Comparison of ENCODE assay signal across 26 cellular contexts in genomic region chr17:69059458-69060205, GRCh38. TPM values are rescaled to one million over a fixed set of nuclear protein-coding genes. Genes with fewer than 3 reads are reported as not detected.
DNase-seq lines count a peak whose midpoint lies in the region; ATAC-seq and TF ChIP-seq lines count a peak whose summit lies in the region.
"Had no signal": no experiment of that assay in that cellular context is flagged by ENCODE, and none has a peak within 500 bp of the region (broad histone marks: within the 10 kb centered on the region; RNA-seq: fewer than 3 reads in every experiment).

No MANE protein-coding gene starts in this region.

- H3K27me3 Mint-ChIP-seq in natural killer cell (ENCODE audit: low read depth in 2 of 2): no peaks in the 10 kb centered on the region
- no peaks in the 10 kb centered on the region for H3K27me3 Mint-ChIP-seq in natural killer cell treated with Interleukin-12 subunit alpha and Interleukin-12 subunit beta and Interleukin-15 and Interleukin-18, amount 100 ng/mL, for 72 hours
- H3K27me3 Mint-ChIP-seq: activated B cell treated with CpG ODN at 0.5 μM for 24 hours had no signal

- H3K9me3 Mint-ChIP-seq in natural killer cell: peaks cover 0 to 4% of the 10 kb centered on the region in 2 donors
- H3K9me3 Mint-ChIP-seq in natural killer cell treated with Interleukin-12 subunit alpha and Interleukin-12 subunit beta and Interleukin-15 and Interleukin-18, amount 100 ng/mL, for 72 hours: peaks cover 4% of the 10 kb centered on the region

- no peaks in the 10 kb centered on the region for H3K27me3 ChIP-seq in gastroesophageal sphincter
- H3K27me3 ChIP-seq: dorsolateral prefrontal cortex, esophagus squamous epithelium, MG63, pancreas had no signal

- peak overlapping the region; percentile 43 to 89 for H3K27ac Mint-ChIP-seq in natural killer cell
- peak overlapping the region in 1 of 2 donors; percentile 66 for H3K27ac Mint-ChIP-seq in natural killer cell treated with Interleukin-12 subunit alpha and Interleukin-12 subunit beta and Interleukin-15 and Interleukin-18, amount 100 ng/mL, for 72 hours
- H3K27ac Mint-ChIP-seq: activated B cell treated with CpG ODN at 0.5 μM for 24 hours; activated naive CD8-positive, alpha-beta T cell treated with anti-CD3 and anti-CD28 coated beads for 36 hours; CD8-positive, alpha-beta memory T cell; T-helper 2 cell treated with Interferon-gamma antibody and Interleukin-4, amounts not matched to agents 5 μg/mL and 100 μg/mL, for 36 hours had no signal

- peaks cover 0 to 13% (median 0%) of the 10 kb centered on the region in 3 donors for H3K4me1 ChIP-seq in gastroesophageal sphincter
- H3K4me1 ChIP-seq: pancreas had no signal

- no peak for TF ChIP-seq CTCF in natural killer cell (IDR thresholded peaks at IDR 0.05)
- TF ChIP-seq CTCF in gastroesophageal sphincter (IDR thresholded peaks at IDR 0.05): no peak

- no peaks in the 10 kb centered on the region for H3K36me3 Mint-ChIP-seq in natural killer cell
- H3K36me3 Mint-ChIP-seq in natural killer cell treated with Interleukin-12 subunit alpha and Interleukin-12 subunit beta and Interleukin-15 and Interleukin-18, amount 100 ng/mL, for 72 hours: no peaks in the 10 kb centered on the region
- H3K36me3 Mint-ChIP-seq: activated naive CD8-positive, alpha-beta T cell treated with anti-CD3 and anti-CD28 coated beads for 36 hours had no signal

- intact Hi-C loops in natural killer cell (cut with micrococcal nuclease) (no loop called here), sciatic nerve (cut with DNase I) (no loop called here)

- DNase-seq in natural killer cell: no peak
- no peak for DNase-seq in natural killer cell treated with Interleukin-12 subunit alpha and Interleukin-12 subunit beta and Interleukin-15 and Interleukin-18, amount 100 ng/mL, for 72 hours (ENCODE audit: low spot score)
- no peak for DNase-seq in sciatic nerve (ENCODE audit: low spot score)
- no peak for DNase-seq in activated naive CD4-positive, alpha-beta T cell (lab: John Stamatoyannopoulos, UW)
- DNase-seq in glomerular visceral epithelial cell (ENCODE audit: extremely low spot score): no peak
- DNase-seq: activated B cell treated with CpG ODN at 0.5 μM for 24 hours; activated naive CD8-positive, alpha-beta T cell treated with anti-CD3 and anti-CD28 coated beads for 36 hours; CD8-positive, alpha-beta memory T cell; DMS79 treated with DMSO at 0.1 percent for 48 hours; dorsolateral prefrontal cortex; esophagus squamous epithelium; MG63; NCI-H1694; NCI-H2227 treated with DMSO at 0.1 percent for 48 hours; pancreas; PC-9; small intestine; stimulated activated CD4-positive, alpha-beta T cell treated with anti-CD3 and anti-CD28 coated beads, Interleukin-4, amount 100 ng/mL, for 24 hours; substantia nigra had no signal

- peak overlapping the region; percentile 4 to 25 for H3K4me3 ChIP-seq in gastroesophageal sphincter
- H3K4me3 ChIP-seq: MG63, pancreas, PC-9 had no signal

- peak overlapping the region; percentile 55 for H3K4me3 Mint-ChIP-seq in natural killer cell
- H3K4me3 Mint-ChIP-seq in natural killer cell treated with Interleukin-12 subunit alpha and Interleukin-12 subunit beta and Interleukin-15 and Interleukin-18, amount 100 ng/mL, for 72 hours: no peak overlapping the region
- H3K4me3 Mint-ChIP-seq: activated B cell treated with CpG ODN at 0.5 μM for 24 hours; activated naive CD8-positive, alpha-beta T cell treated with anti-CD3 and anti-CD28 coated beads for 36 hours; CD8-positive, alpha-beta memory T cell; T-helper 2 cell treated with Interferon-gamma antibody and Interleukin-4, amounts not matched to agents 5 μg/mL and 100 μg/mL, for 36 hours had no signal

- H3K27ac ChIP-seq in gastroesophageal sphincter: peak overlapping the region; percentile 30 to 36 (median 36)
- H3K27ac ChIP-seq: PC-9 had no signal

- H3K9me3 ChIP-seq in gastroesophageal sphincter: peaks cover 0 to 10% (median 0%) of the 10 kb centered on the region in 3 donors
- H3K9me3 ChIP-seq: esophagus squamous epithelium, MG63, pancreas had no signal

- TF ChIP-seq EP300 in gastroesophageal sphincter (IDR thresholded peaks at IDR 0.05): no peak

- WGBS in gastroesophageal sphincter (ENCODE audit: low coverage in 1 of 2), 2 donors: 36 to 38% methylated on average over 8 of the region's 8 CpGs

- no peak for TF ChIP-seq POLR2A in gastroesophageal sphincter (IDR thresholded peaks at IDR 0.05)

- H3K4me1 Mint-ChIP-seq in natural killer cell: peaks cover 21 to 34% of the 10 kb centered on the region in 2 donors
- H3K4me1 Mint-ChIP-seq in natural killer cell treated with Interleukin-12 subunit alpha and Interleukin-12 subunit beta and Interleukin-15 and Interleukin-18, amount 100 ng/mL, for 72 hours (ENCODE audit: low read depth in 2 of 2): peaks cover 8 to 20% of the 10 kb centered on the region in 2 donors
- H3K4me1 Mint-ChIP-seq: activated naive CD8-positive, alpha-beta T cell treated with anti-CD3 and anti-CD28 coated beads for 36 hours; CD8-positive, alpha-beta memory T cell had no signal

- H3K36me3 ChIP-seq in gastroesophageal sphincter: peaks cover 0 to 7% of the 10 kb centered on the region in 2 donors
- H3K36me3 ChIP-seq: esophagus squamous epithelium, MG63, pancreas had no signal

- ATAC-seq in natural killer cell (peak in 2 of 3 donors; percentile 50 to 77), gastroesophageal sphincter (no peak), sciatic nerve (peak; percentile 9), GM21619 (IDR thresholded peaks at IDR 0.05; ENCODE audit: unreplicated experiment) (no peak), HG02981 (IDR thresholded peaks at IDR 0.05; ENCODE audit: unreplicated experiment) (no peak)
- no peak for ATAC-seq in natural killer cell treated with Interleukin-12 subunit alpha and Interleukin-12 subunit beta and Interleukin-15 and Interleukin-18, amount 100 ng/mL, for 72 hours
- ATAC-seq: HepG2, left lobe of liver, pancreas had no signal

RNA-seq across cellular contexts. Expression of gene ABCA9, which starts 1.1 kb away (rescaled TPM):
- total RNA-seq in natural killer cell: 1 to 10 TPM in 1 of 3 donors, under 1 TPM in 2; 0.05 to 1.2 (median 0.63) TPM
- total RNA-seq in natural killer cell treated with Interleukin-12 subunit alpha and Interleukin-12 subunit beta and Interleukin-15 and Interleukin-18, amount 100 ng/mL, for 72 hours: under 1 TPM in 1 of 2 donors, not detected in 1; 0.12 TPM
- total RNA-seq in gastroesophageal sphincter: 10 to 100 TPM; 18.3 to 64.6 (median 26.5) TPM
- total RNA-seq in sciatic nerve: 118 TPM
- total RNA-seq: activated CD8-positive, alpha-beta memory T cell treated with anti-CD3 and anti-CD28 coated beads for 36 hours; activated naive CD8-positive, alpha-beta T cell treated with anti-CD3 and anti-CD28 coated beads for 36 hours; CD8-positive, alpha-beta memory T cell; PC-9 had no signal

Comparison
In these comparisons a context has a peak if more than half of its experiments do, and no peak if none do; other contexts are left out.
1. ATAC-seq: peak in natural killer cell (2 of 3) and sciatic nerve (single experiment); none in natural killer cell treated with Interleukin-12 subunit alpha and Interleukin-12 subunit beta and Interleukin-15 and Interleukin-18, amount 100 ng/mL, for 72 hours (0 of 2), gastroesophageal sphincter (single experiment), GM21619 (single experiment) and HG02981 (single experiment).
2. RNA of gene ABCA9, which starts 1.1 kb away (total RNA-seq): 118 TPM in sciatic nerve (single experiment) and 18.3 to 64.6 TPM in gastroesophageal sphincter; 0.05 to 1.2 TPM in natural killer cell and 0.12 TPM in natural killer cell treated with Interleukin-12 subunit alpha and Interleukin-12 subunit beta and Interleukin-15 and Interleukin-18, amount 100 ng/mL, for 72 hours; every median in the first group is over 4 times any median in the second.